In genomic region chr20:48750376-48750775, GRCh38 we compare ENCODE assay signal across 17 cellular contexts.
DNase-seq lines count a peak whose midpoint lies in the region; ATAC-seq, FAIRE-seq and TF ChIP-seq lines count a peak whose summit lies in the region.
"Had no signal": no experiment of that assay in that cellular context is flagged by ENCODE, and none has a peak within 500 bp of the region (broad histone marks: within the 10 kb centered on the region; RNA-seq: fewer than 3 reads in every experiment).

No MANE protein-coding gene starts in this region.

- intact Hi-C loops in activated CD8-positive, alpha-beta T cell treated with anti-CD3 and anti-CD28 coated beads for 36 hours (cut with micrococcal nuclease): no loop called here
- intact Hi-C loops in endothelial cell of umbilical vein (cut with micrococcal nuclease) (loop anchor here (2.0 kb wide), 2 partner anchors 28 to 74 kb away; no protein-coding TSS in a partner anchor), testis (cut with DNase I; ENCODE audit: low total_unique reads) (no loop called here)

- TF ChIP-seq POLR2A in endothelial cell of umbilical vein (IDR thresholded peaks at IDR 0.05; ENCODE audit: low read depth, low read length): no peak
- TF ChIP-seq POLR2A in testis (IDR thresholded peaks at IDR 0.05): no peak

- H3K79me2 ChIP-seq in endothelial cell of umbilical vein (ENCODE audit: control insufficient read depth, insufficient read depth, low read length): peaks cover 70% of the 10 kb centered on the region

- dilution Hi-C loops in endothelial cell of umbilical vein (cut with MboI; ENCODE audit: extremely low pct_ligation_motif_present, low sequenced_read_pairs): no loop called here

- H3K36me3 Mint-ChIP-seq in activated naive CD4-positive, alpha-beta T cell treated with anti-CD3 and anti-CD28 coated beads, Interleukin-2, amount 50 U/mL, for 24 hours: peaks cover 10% of the 10 kb centered on the region
- peaks cover 62% of the 10 kb centered on the region for H3K36me3 Mint-ChIP-seq in activated naive CD4-positive, alpha-beta T cell treated with anti-CD3 and anti-CD28 coated beads, Interleukin-2, amount 10 ng/mL, durations not matched to agents 7 days and 5 days
- peaks cover 53% of the 10 kb centered on the region for H3K36me3 Mint-ChIP-seq in activated CD8-positive, alpha-beta T cell treated with anti-CD3 and anti-CD28 coated beads for 36 hours (ENCODE audit: low read depth)

- H3K4me3 ChIP-seq in endothelial cell of umbilical vein (replicated peaks in 1 of 3; ENCODE audit: insufficient read depth in 1 of 3, low read depth in 1 of 3, low read length in 3 of 3) (no peak overlapping the region), testis (no peak overlapping the region)
- H3K4me3 ChIP-seq: esophagus squamous epithelium, thoracic aorta had no signal

- peaks cover 0 to 3% of the 10 kb centered on the region in 2 experiments for H3K36me3 ChIP-seq in endothelial cell of umbilical vein (ENCODE audit: control insufficient read depth in 2 of 2, extremely low read depth in 1 of 2, insufficient read depth in 2 of 2, low read length in 2 of 2)
- H3K36me3 ChIP-seq in testis (ENCODE audit: low read depth, missing control alignments): no peaks in the 10 kb centered on the region
- H3K36me3 ChIP-seq: esophagus squamous epithelium, thoracic aorta had no signal

- CTCF ChIA-PET in activated naive CD4-positive, alpha-beta T cell treated with anti-CD3 and anti-CD28 coated beads, Interleukin-2, amount 10 ng/mL, durations not matched to agents 7 days and 5 days (lab: Charles Lee): interaction anchor here (0.6 to 1.4 kb wide), 2 partner anchors 9 to 12 kb away, joined by 3 to 9 read pairs; no protein-coding TSS in a partner anchor
- CTCF ChIA-PET in activated CD8-positive, alpha-beta T cell treated with anti-CD3 and anti-CD28 coated beads for 36 hours (lab: Charles Lee): interaction anchor here (0.9 to 1.6 kb wide), 3 partner anchors 12 to 93 kb away, joined by 3 to 9 read pairs (median 3); no protein-coding TSS in a partner anchor
- CTCF ChIA-PET in endothelial cell of umbilical vein (lab: Charles Lee): interaction anchor here (1.1 to 1.6 kb wide), 4 partner anchors 63 to 233 kb away, joined by 3 to 8 read pairs (median 4); no protein-coding TSS in a partner anchor

- no peak overlapping the region for H3K4me2 ChIP-seq in endothelial cell of umbilical vein (ENCODE audit: insufficient read depth, low read length)

- TF ChIP-seq CTCF in activated CD8-positive, alpha-beta T cell treated with anti-CD3 and anti-CD28 coated beads for 36 hours (IDR thresholded peaks at IDR 0.05): no peak
- no peak for TF ChIP-seq CTCF in endothelial cell of umbilical vein (IDR thresholded peaks at IDR 0.05; ENCODE audit: extremely low read depth in 1 of 2, insufficient read depth in 1 of 2, low read depth in 1 of 2, low read length in 2 of 2)
- TF ChIP-seq CTCF in testis (IDR thresholded peaks at IDR 0.05): no peak

- no peak overlapping the region for H2AFZ ChIP-seq in endothelial cell of umbilical vein (ENCODE audit: low read depth, low read length)

- H4K20me1 ChIP-seq in endothelial cell of umbilical vein (replicated peaks; ENCODE audit: control insufficient read depth, extremely low read depth, insufficient read depth, low read length): no peaks in the 10 kb centered on the region

- H3K9ac ChIP-seq in endothelial cell of umbilical vein (replicated peaks; ENCODE audit: extremely low read depth, insufficient read depth, low read length): no peak overlapping the region

- H3K27ac ChIP-seq in endothelial cell of umbilical vein (ENCODE audit: insufficient read depth, low read depth, low read length) (peak overlapping the region; percentile 83), temporal lobe (ENCODE audit: low read depth, low read length) (peak overlapping the region; percentile 60), testis (no peak overlapping the region)
- H3K27ac ChIP-seq: thoracic aorta had no signal

- no peaks in the 10 kb centered on the region for H3K9me3 ChIP-seq in endothelial cell of umbilical vein (replicated peaks; ENCODE audit: control insufficient read depth, insufficient read depth, low read length)
- H3K9me3 ChIP-seq in testis: no peaks in the 10 kb centered on the region
- H3K9me3 ChIP-seq: esophagus squamous epithelium, thoracic aorta had no signal

- ATAC-seq in activated CD8-positive, alpha-beta T cell treated with anti-CD3 and anti-CD28 coated beads for 36 hours: no peak

- 97 to 99% methylated on average over 3 of the region's 3 CpGs for WGBS in testis, 2 donors

- no peak for DNase-seq in activated naive CD4-positive, alpha-beta T cell treated with anti-CD3 and anti-CD28 coated beads, Interleukin-2, amount 10 ng/mL, durations not matched to agents 7 days and 5 days
- DNase-seq in activated CD8-positive, alpha-beta T cell treated with anti-CD3 and anti-CD28 coated beads for 36 hours: no peak
- DNase-seq in endothelial cell of umbilical vein (ENCODE audit: low read depth, low spot score) (no peak), HuH-7.5 (ENCODE audit: low spot score) (no peak), testis (no peak), pons (ENCODE audit: low spot score) (no peak)
- DNase-seq: activated naive CD4-positive, alpha-beta T cell treated with anti-CD3 and anti-CD28 coated beads, Interleukin-2, amount 50 U/mL, for 16 hours; esophagus squamous epithelium; head of caudate nucleus; NCI-H1417 treated with DMSO at 0.1 percent for 48 hours; NCI-H2227 treated with DMSO at 0.1 percent for 48 hours; SHP77 treated with DMSO at 0.1 percent for 48 hours; T1000 had no signal

- H3K9me1 ChIP-seq in endothelial cell of umbilical vein (replicated peaks; ENCODE audit: control insufficient read depth, extremely low read depth, insufficient read depth, low read length): no peaks in the 10 kb centered on the region

- peaks cover 71% of the 10 kb centered on the region for H3K4me1 Mint-ChIP-seq in activated naive CD4-positive, alpha-beta T cell treated with anti-CD3 and anti-CD28 coated beads, Interleukin-2, amount 50 U/mL, for 24 hours
- H3K4me1 Mint-ChIP-seq in activated naive CD4-positive, alpha-beta T cell treated with anti-CD3 and anti-CD28 coated beads, Interleukin-2, amount 10 ng/mL, durations not matched to agents 7 days and 5 days: peaks cover 68% of the 10 kb centered on the region
- peaks cover 70% of the 10 kb centered on the region for H3K4me1 Mint-ChIP-seq in activated CD8-positive, alpha-beta T cell treated with anti-CD3 and anti-CD28 coated beads for 36 hours (ENCODE audit: low read depth)

- H3K27me3 Mint-ChIP-seq in activated naive CD4-positive, alpha-beta T cell treated with anti-CD3 and anti-CD28 coated beads, Interleukin-2, amount 50 U/mL, for 24 hours: no peaks in the 10 kb centered on the region
- peaks cover 3% of the 10 kb centered on the region for H3K27me3 Mint-ChIP-seq in activated naive CD4-positive, alpha-beta T cell treated with anti-CD3 and anti-CD28 coated beads, Interleukin-2, amount 10 ng/mL, durations not matched to agents 7 days and 5 days
- no peaks in the 10 kb centered on the region for H3K27me3 Mint-ChIP-seq in activated CD8-positive, alpha-beta T cell treated with anti-CD3 and anti-CD28 coated beads for 36 hours

- peak overlapping the region; percentile 12 for H3K4me3 Mint-ChIP-seq in activated naive CD4-positive, alpha-beta T cell treated with anti-CD3 and anti-CD28 coated beads, Interleukin-2, amount 50 U/mL, for 24 hours
- no peak overlapping the region for H3K4me3 Mint-ChIP-seq in activated naive CD4-positive, alpha-beta T cell treated with anti-CD3 and anti-CD28 coated beads, Interleukin-2, amount 10 ng/mL, durations not matched to agents 7 days and 5 days
- H3K4me3 Mint-ChIP-seq in activated CD8-positive, alpha-beta T cell treated with anti-CD3 and anti-CD28 coated beads for 36 hours: no peak overlapping the region

- H3K27ac Mint-ChIP-seq in activated naive CD4-positive, alpha-beta T cell treated with anti-CD3 and anti-CD28 coated beads, Interleukin-2, amount 50 U/mL, for 24 hours: peak overlapping the region; percentile 76
- no peak overlapping the region for H3K27ac Mint-ChIP-seq in activated naive CD4-positive, alpha-beta T cell treated with anti-CD3 and anti-CD28 coated beads, Interleukin-2, amount 10 ng/mL, durations not matched to agents 7 days and 5 days
- H3K27ac Mint-ChIP-seq in activated CD8-positive, alpha-beta T cell treated with anti-CD3 and anti-CD28 coated beads for 36 hours: peak overlapping the region; percentile 59
- H3K27ac Mint-ChIP-seq: progenitor cell of endocrine pancreas had no signal

- FAIRE-seq in endothelial cell of umbilical vein (lab: Jason Lieb, UNC): no peak

- POLR2A ChIA-PET in activated CD8-positive, alpha-beta T cell treated with anti-CD3 and anti-CD28 coated beads for 36 hours (lab: Charles Lee): interaction anchor here (0.6 to 2.0 kb wide), 4 partner anchors 11 to 60 kb away, joined by 3 to 10 read pairs (median 4); no protein-coding TSS in a partner anchor
- POLR2A ChIA-PET in endothelial cell of umbilical vein (lab: Charles Lee): no interaction called here

- no peaks in the 10 kb centered on the region for H3K9me3 Mint-ChIP-seq in activated naive CD4-positive, alpha-beta T cell treated with anti-CD3 and anti-CD28 coated beads, Interleukin-2, amount 50 U/mL, for 24 hours
- peaks cover 12% of the 10 kb centered on the region for H3K9me3 Mint-ChIP-seq in activated naive CD4-positive, alpha-beta T cell treated with anti-CD3 and anti-CD28 coated beads, Interleukin-2, amount 10 ng/mL, durations not matched to agents 7 days and 5 days
- H3K9me3 Mint-ChIP-seq in activated CD8-positive, alpha-beta T cell treated with anti-CD3 and anti-CD28 coated beads for 36 hours: peaks cover 3% of the 10 kb centered on the region

- no peaks in the 10 kb centered on the region for H3K27me3 ChIP-seq in endothelial cell of umbilical vein (ENCODE audit: control insufficient read depth in 2 of 2, insufficient read depth in 2 of 2, low read length in 2 of 2)
- no peaks in the 10 kb centered on the region for H3K27me3 ChIP-seq in testis

- peaks cover 19% of the 10 kb centered on the region for H3K4me1 ChIP-seq in endothelial cell of umbilical vein (ENCODE audit: control insufficient read depth, extremely low read depth, insufficient read depth, low read length)
- H3K4me1 ChIP-seq in testis: peaks cover 10% of the 10 kb centered on the region

- no TSS peak for BruUV-seq in endothelial cell of umbilical vein (replicated peaks; lab: Mats Ljungman, UMichigan)

TF ChIP-seq in endothelial cell of umbilical vein, 7 proteins besides CTCF, POLR2A, EP300 and RAD21:
- TF ChIP-seq MYC (IDR thresholded peaks at IDR 0.05; ENCODE audit: low read depth, low read length): no peak
- TF ChIP-seq EZH2 (IDR thresholded peaks at IDR 0.05; ENCODE audit: borderline replicate concordance, low read depth, low read length, severe bottlenecking): no peak

Comparison
In these comparisons a context has a peak if more than half of its experiments do, and no peak if none do; other contexts are left out.
1. H3K27ac ChIP-seq: peak in endothelial cell of umbilical vein (single experiment) and temporal lobe (single experiment); none in testis (0 of 2).